In genomic region chr2:5946210-5947118, GRCh38 we compare ENCODE assay signal across 24 cellular contexts.
DNase-seq lines count a peak whose midpoint lies in the region; ATAC-seq and TF ChIP-seq lines count a peak whose summit lies in the region.
"Had no signal": no experiment of that assay in that cellular context is flagged by ENCODE, and none has a peak within 500 bp of the region (broad histone marks: within the 10 kb centered on the region; RNA-seq: fewer than 3 reads in every experiment).

No MANE protein-coding gene starts in this region.

- H3K36me3 Mint-ChIP-seq in type B pancreatic cell (no peaks in the 10 kb centered on the region), osteocyte (ENCODE audit: unreplicated experiment) (no peaks in the 10 kb centered on the region)
- H3K36me3 Mint-ChIP-seq: IgD-negative memory B cell; stimulated activated naive B cell treated with anti-CD40 and anti-IgM and Interleukin-4, amounts not matched to agents 10 μg/mL and 1 μg/mL and 100 μg/mL, for 72 hours had no signal

- H3K9me3 Mint-ChIP-seq in type B pancreatic cell, result peaks cover 5% of the 10 kb centered on the region
- no peaks in the 10 kb centered on the region for H3K9me3 Mint-ChIP-seq in osteocyte (ENCODE audit: unreplicated experiment)
- H3K9me3 Mint-ChIP-seq: activated CD4-positive, alpha-beta T cell treated with anti-CD3 and anti-CD28 coated beads, Interleukin-2, amount 10 ng/mL, durations not matched to agents 24 days and 14 days; nephron had no signal

- no peak for ATAC-seq in lung (ENCODE audit: insufficient read depth, low FRiP score)
- no peak for ATAC-seq in gastrocnemius medialis
- ATAC-seq in activated CD4-positive, CD25-positive, alpha-beta regulatory T cell treated with anti-CD3 and anti-CD28 coated beads, Interleukin-2, amount 50 U/mL, for 24 hours, result no peak
- ATAC-seq: lower lobe of right lung; SK-N-SH treated with all-trans-retinoic acid at 6 μM for 48 hours; stimulated activated naive B cell treated with anti-CD40 and anti-IgM and Interleukin-4, amounts not matched to agents 10 μg/mL and 1 μg/mL and 100 μg/mL, for 72 hours had no signal

- 58 to 71% methylated on average over 15 of the region's 15 CpGs for WGBS in lung, 2 donors

- H3K27ac Mint-ChIP-seq in type B pancreatic cell (no peak overlapping the region), osteocyte (ENCODE audit: unreplicated experiment) (no peak overlapping the region)
- H3K27ac Mint-ChIP-seq: activated CD4-positive, alpha-beta T cell treated with anti-CD3 and anti-CD28 coated beads, Interleukin-2, amount 10 ng/mL, durations not matched to agents 24 days and 14 days; IgD-negative memory B cell; nephron; stimulated activated naive B cell treated with anti-CD40 and anti-IgM and Interleukin-4, amounts not matched to agents 10 μg/mL and 1 μg/mL and 100 μg/mL, for 72 hours had no signal

- DNase-seq in ecto neural progenitor cell (ENCODE audit: low spot score) (peak; percentile 76), lung (ENCODE audit: low spot score) (peak; percentile 16), type B pancreatic cell (ENCODE audit: extremely low spot score, unreplicated experiment) (no peak), gastrocnemius medialis (no peak), osteocyte (ENCODE audit: extremely low spot score, unreplicated experiment) (no peak)
- DNase-seq: activated CD4-positive, alpha-beta T cell treated with anti-CD3 and anti-CD28 coated beads, Interleukin-2, amount 10 ng/mL, durations not matched to agents 24 days and 14 days; activated gamma-delta T cell; activated T-cell treated with anti-CD3 and anti-CD28 coated beads, Interleukin-2, amount 50 U/mL, for 1 hour; C1 segment of cervical spinal cord; central memory CD4-positive, alpha-beta T cell; dermis blood vessel endothelial cell; hypothalamus; kidney; lower lobe of right lung; NCI-H1092 treated with DMSO at 0.1 percent for 48 hours; NCI-H2081; NCI-H446; stimulated activated naive B cell treated with anti-CD40 and anti-IgM and Interleukin-4, amounts not matched to agents 10 μg/mL and 1 μg/mL and 100 μg/mL, for 72 hours; T-helper 2 cell had no signal

- H3K4me1 Mint-ChIP-seq in type B pancreatic cell (ENCODE audit: unreplicated experiment), result peaks cover 5% of the 10 kb centered on the region
- no peaks in the 10 kb centered on the region for H3K4me1 Mint-ChIP-seq in osteocyte (ENCODE audit: unreplicated experiment)
- H3K4me1 Mint-ChIP-seq: activated CD4-positive, alpha-beta T cell treated with anti-CD3 and anti-CD28 coated beads, Interleukin-2, amount 10 ng/mL, durations not matched to agents 24 days and 14 days; nephron; stimulated activated naive B cell treated with anti-CD40 and anti-IgM and Interleukin-4, amounts not matched to agents 10 μg/mL and 1 μg/mL and 100 μg/mL, for 72 hours had no signal

- H3K4me3 Mint-ChIP-seq in type B pancreatic cell (peak overlapping the region; percentile 24), osteocyte (ENCODE audit: unreplicated experiment) (no peak overlapping the region)
- H3K4me3 Mint-ChIP-seq: activated CD4-positive, alpha-beta T cell treated with anti-CD3 and anti-CD28 coated beads, Interleukin-2, amount 10 ng/mL, durations not matched to agents 24 days and 14 days; IgD-negative memory B cell; nephron; stimulated activated naive B cell treated with anti-CD40 and anti-IgM and Interleukin-4, amounts not matched to agents 10 μg/mL and 1 μg/mL and 100 μg/mL, for 72 hours had no signal

- H3K27me3 Mint-ChIP-seq in type B pancreatic cell, result peaks cover 7% of the 10 kb centered on the region
- H3K27me3 Mint-ChIP-seq in osteocyte (ENCODE audit: unreplicated experiment), result peaks cover 5% of the 10 kb centered on the region
- H3K27me3 Mint-ChIP-seq: activated CD4-positive, alpha-beta T cell treated with anti-CD3 and anti-CD28 coated beads, Interleukin-2, amount 10 ng/mL, durations not matched to agents 24 days and 14 days; IgD-negative memory B cell; stimulated activated naive B cell treated with anti-CD40 and anti-IgM and Interleukin-4, amounts not matched to agents 10 μg/mL and 1 μg/mL and 100 μg/mL, for 72 hours had no signal

- H3K27me3 ChIP-seq in HUES6 (ENCODE audit: control insufficient read depth, insufficient read depth, low read length) (no peaks in the 10 kb centered on the region), lung (ENCODE audit: control insufficient read depth, insufficient read depth) (no peaks in the 10 kb centered on the region), gastrocnemius medialis (no peaks in the 10 kb centered on the region)

- no peak for TF ChIP-seq POLR2A in gastrocnemius medialis (IDR thresholded peaks at IDR 0.05)

- intact Hi-C loops in gastrocnemius medialis (cut with DNase I; ENCODE audit: low total_unique reads), result no loop called here

- H3K4me3 ChIP-seq in HUES6 (ENCODE audit: low read depth, low read length) (no peak overlapping the region), lung (no peak overlapping the region), gastrocnemius medialis (no peak overlapping the region)
- H3K4me3 ChIP-seq: lower lobe of right lung had no signal

- H3K36me3 ChIP-seq in HUES6 (ENCODE audit: control insufficient read depth, insufficient read depth, low read length), result no peaks in the 10 kb centered on the region
- H3K36me3 ChIP-seq in lung (ENCODE audit: control insufficient read depth in 2 of 2, insufficient read depth in 2 of 2, low read length in 2 of 2), result no peaks in the 10 kb centered on the region
- no peaks in the 10 kb centered on the region for H3K36me3 ChIP-seq in gastrocnemius medialis
- H3K36me3 ChIP-seq: lower lobe of right lung had no signal

- H3K4me1 ChIP-seq in HUES6 (ENCODE audit: control insufficient read depth, insufficient read depth, low read length) (peaks cover 14% of the 10 kb centered on the region), lung (ENCODE audit: control insufficient read depth in 2 of 2, insufficient read depth in 2 of 2, low read length in 2 of 2) (peaks cover 0 to 2% of the 10 kb centered on the region in 2 donors), gastrocnemius medialis (no peaks in the 10 kb centered on the region)
- H3K4me1 ChIP-seq: lower lobe of right lung had no signal

- H3K9me3 ChIP-seq in HUES6 (ENCODE audit: control insufficient read depth, insufficient read depth, low read depth, low read length) (no peaks in the 10 kb centered on the region), lung (ENCODE audit: control insufficient read depth in 2 of 2, insufficient read depth in 1 of 2, low read length in 1 of 2) (no peaks in the 10 kb centered on the region), gastrocnemius medialis (no peaks in the 10 kb centered on the region)
- H3K9me3 ChIP-seq: lower lobe of right lung had no signal

- TF ChIP-seq CTCF in lung (IDR thresholded peaks at IDR 0.05; ENCODE audit: control extremely low read depth, extremely low read depth) (no peak), type B pancreatic cell (conservative IDR thresholded peaks at IDR 0.05) (no peak), gastrocnemius medialis (IDR thresholded peaks at IDR 0.05 in 4 of 5, conservative IDR thresholded peaks at IDR 0.05 in 1 of 5) (no peak), osteocyte (IDR thresholded peaks at IDR 0.05) (no peak)

- in situ Hi-C loops in gastrocnemius medialis (cut with MboI; ENCODE audit: low sequenced_read_pairs in 4 of 4), result no loop called here

- H3K27ac ChIP-seq in HUES6 (ENCODE audit: low read depth, low read length), result peak overlapping the region; percentile 7; the same call in 1 of the 2 replicates
- no peak overlapping the region for H3K27ac ChIP-seq in lung (ENCODE audit: low read depth in 1 of 2, low read length in 1 of 2)
- H3K27ac ChIP-seq in gastrocnemius medialis, result no peak overlapping the region
- H3K27ac ChIP-seq: lower lobe of right lung had no signal

- no peak overlapping the region for H3K9ac ChIP-seq in HUES6 (ENCODE audit: low read length)

Comparison
In these comparisons a context has a peak if more than half of its experiments do, and no peak if none do; other contexts are left out.
1. DNase-seq: peak in ecto neural progenitor cell (single experiment) and lung (single experiment); none in type B pancreatic cell (single experiment), gastrocnemius medialis (0 of 2) and osteocyte (single experiment).